ENCODE assay signal across 25 cellular contexts in the genomic region with DNA sequence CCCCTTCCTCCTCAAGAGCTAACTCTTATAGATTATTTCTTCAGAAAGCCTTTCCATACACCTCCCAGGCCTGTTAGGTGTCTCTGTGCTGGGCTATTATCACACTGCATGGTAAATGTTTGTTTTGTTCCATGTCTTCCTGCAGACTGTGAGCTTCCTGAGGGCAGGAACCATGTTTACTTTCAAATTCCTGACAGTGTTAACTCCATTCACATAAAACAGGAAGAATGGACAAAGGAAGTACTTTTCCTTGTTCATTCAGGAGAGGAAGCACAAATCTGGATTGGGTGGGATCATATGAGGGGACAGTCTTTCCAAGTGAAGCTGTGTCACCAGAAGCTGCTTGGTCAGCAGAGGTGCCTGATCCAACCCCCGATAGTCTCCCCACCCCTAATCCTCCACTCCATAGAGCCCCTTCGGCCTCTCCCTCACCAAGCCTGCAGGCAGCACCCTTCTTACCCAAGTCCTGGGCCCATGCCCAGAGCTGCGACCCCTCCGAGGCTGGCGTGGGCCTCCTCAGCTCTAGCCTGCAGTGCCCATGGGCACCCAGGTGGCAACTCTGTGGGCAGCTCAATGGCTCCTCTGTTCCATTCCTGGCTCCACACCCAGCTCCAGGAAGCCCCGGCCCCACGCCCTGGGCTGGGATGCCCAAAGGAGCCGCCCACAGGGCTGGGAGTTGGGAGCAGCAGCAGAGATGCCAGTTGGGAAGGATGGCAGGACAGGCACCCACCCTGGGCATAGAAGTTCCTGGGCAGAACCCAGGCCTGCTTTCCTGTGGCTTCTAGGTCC. TPM values are rescaled to one million over a fixed set of nuclear protein-coding genes. Genes with fewer than 3 reads are reported as not detected.
DNase-seq lines count a peak whose midpoint lies in the region; ATAC-seq and TF ChIP-seq lines count a peak whose summit lies in the region.
"Had no signal": no experiment of that assay in that cellular context is flagged by ENCODE, and none has a peak within 500 bp of the region (broad histone marks: within the 10 kb centered on the region; RNA-seq: fewer than 3 reads in every experiment).

No MANE protein-coding gene starts in this region.

- H3K4me1 Mint-ChIP-seq in Calu3 (ENCODE audit: low read depth, unreplicated experiment): peaks cover 47% of the 10 kb centered on the region
- H3K4me1 Mint-ChIP-seq in glutamatergic neuron (ENCODE audit: low read depth, unreplicated experiment): peaks cover 64% of the 10 kb centered on the region
- peaks cover 9% of the 10 kb centered on the region for H3K4me1 Mint-ChIP-seq in chondrocyte (ENCODE audit: low read depth)

- H3K9ac ChIP-seq in Karpas-422 (ENCODE audit: low read length): no peak overlapping the region
- H3K9ac ChIP-seq: parathyroid adenoma had no signal

- 0 out of 2 replicates have a peak, but pooled peaks cover 6% of the 10 kb centered on the region for H4K20me1 ChIP-seq in Karpas-422 (ENCODE audit: insufficient read depth, low read depth, low read length)

- no peaks in the 10 kb centered on the region for H3K9me3 ChIP-seq in Karpas-422 (ENCODE audit: low read length)
- H3K9me3 ChIP-seq: Peyer's patch, stomach, tibial artery had no signal

- intact Hi-C loops in Calu3 (cut with micrococcal nuclease; ENCODE audit: unreplicated experiment) (no loop called here), posterior vena cava (cut with DNase I) (no loop called here)

- H3K4me3 Mint-ChIP-seq in Calu3 (ENCODE audit: low read depth, unreplicated experiment): no peak overlapping the region
- peak overlapping the region; percentile 100 for H3K4me3 Mint-ChIP-seq in glutamatergic neuron (ENCODE audit: unreplicated experiment)
- no peak overlapping the region for H3K4me3 Mint-ChIP-seq in chondrocyte (ENCODE audit: unreplicated experiment)
- H3K4me3 Mint-ChIP-seq: CD4-positive, CD25-positive, alpha-beta regulatory T cell; T-cell had no signal

- BruUV-seq in Calu3 (replicated peaks; lab: Mats Ljungman, UMichigan): no TSS peak

- H3K36me3 ChIP-seq in Karpas-422 (ENCODE audit: insufficient read depth, low read length): peaks cover 18% of the 10 kb centered on the region; the same call in 1 of the 2 replicates
- H3K36me3 ChIP-seq: Peyer's patch, stomach had no signal

- no peak overlapping the region for H3K4me3 ChIP-seq in Karpas-422 (ENCODE audit: low read length)
- H3K4me3 ChIP-seq: Peyer's patch, stomach, tibial artery had no signal

- H3K4me2 ChIP-seq in Karpas-422 (ENCODE audit: low read depth, low read length, poor library complexity, severe bottlenecking): no peak overlapping the region

- H3K79me2 ChIP-seq in Karpas-422 (ENCODE audit: low read length): peaks cover 87% of the 10 kb centered on the region
- H3K79me2 ChIP-seq: parathyroid adenoma had no signal

- TF ChIP-seq CTCF in Calu3 (IDR thresholded peaks at IDR 0.05; ENCODE audit: unreplicated experiment): no peak
- TF ChIP-seq CTCF in glutamatergic neuron (IDR thresholded peaks at IDR 0.05; ENCODE audit: partially characterized antibody, unreplicated experiment): no peak
- no peak for TF ChIP-seq CTCF in chondrocyte (IDR thresholded peaks at IDR 0.05)

- no peak overlapping the region for H2AFZ ChIP-seq in Karpas-422 (ENCODE audit: low read length)
- H2AFZ ChIP-seq: parathyroid adenoma had no signal

- peak overlapping the region; percentile 74; the same call in 1 of the 2 replicates for H3K27ac ChIP-seq in Karpas-422 (ENCODE audit: low read length)
- H3K27ac ChIP-seq: parathyroid adenoma, Peyer's patch, stomach, tibial artery had no signal

- no peaks in the 10 kb centered on the region for H3K27me3 ChIP-seq in Karpas-422 (ENCODE audit: low read length)
- H3K27me3 ChIP-seq: Peyer's patch, stomach, tibial artery had no signal

- H3K9me3 Mint-ChIP-seq in Calu3 (ENCODE audit: low read depth, unreplicated experiment): no peaks in the 10 kb centered on the region
- peaks cover 30% of the 10 kb centered on the region for H3K9me3 Mint-ChIP-seq in glutamatergic neuron (ENCODE audit: unreplicated experiment)
- no peaks in the 10 kb centered on the region for H3K9me3 Mint-ChIP-seq in chondrocyte (ENCODE audit: low read depth)
- H3K9me3 Mint-ChIP-seq: brain; CD4-positive, CD25-positive, alpha-beta regulatory T cell; T-cell had no signal

- H3K9me2 ChIP-seq in Karpas-422 (replicated peaks; ENCODE audit: insufficient read depth, low read length): no peaks in the 10 kb centered on the region

- peak overlapping the region; percentile 7 for H3K27ac Mint-ChIP-seq in Calu3 (ENCODE audit: unreplicated experiment)
- peak overlapping the region; percentile 85 for H3K27ac Mint-ChIP-seq in glutamatergic neuron (ENCODE audit: unreplicated experiment)
- no peak overlapping the region for H3K27ac Mint-ChIP-seq in chondrocyte (ENCODE audit: unreplicated experiment)
- H3K27ac Mint-ChIP-seq: CD4-positive, CD25-positive, alpha-beta regulatory T cell had no signal

- CTCF ChIA-PET in Calu3 (lab: Charles Lee): interaction anchor here (0.7 to 2.6 kb wide), 8 partner anchors 17 to 63 kb away, joined by 3 to 9 read pairs (median 4); no protein-coding TSS in a partner anchor

- no peaks in the 10 kb centered on the region for H3K36me3 Mint-ChIP-seq in Calu3 (ENCODE audit: insufficient read depth, unreplicated experiment)
- H3K36me3 Mint-ChIP-seq in glutamatergic neuron (ENCODE audit: unreplicated experiment): peaks cover 34% of the 10 kb centered on the region
- peaks cover 4% of the 10 kb centered on the region for H3K36me3 Mint-ChIP-seq in chondrocyte (ENCODE audit: low read depth)
- H3K36me3 Mint-ChIP-seq: CD4-positive, CD25-positive, alpha-beta regulatory T cell; T-cell had no signal

- peaks cover 73% of the 10 kb centered on the region for H3K4me1 ChIP-seq in Karpas-422 (ENCODE audit: low read length)
- H3K4me1 ChIP-seq: parathyroid adenoma had no signal

- no peak for ATAC-seq in GM18858 (IDR thresholded peaks at IDR 0.05; ENCODE audit: unreplicated experiment)
- ATAC-seq: T-cell had no signal

- H3K27me3 Mint-ChIP-seq in Calu3 (ENCODE audit: unreplicated experiment) (no peaks in the 10 kb centered on the region), glutamatergic neuron (ENCODE audit: unreplicated experiment) (peaks cover 32% of the 10 kb centered on the region), chondrocyte (ENCODE audit: low read depth) (no peaks in the 10 kb centered on the region)
- H3K27me3 Mint-ChIP-seq: T-cell had no signal

- DNase-seq in Calu3 (no peak), Karpas-422 (no peak), glutamatergic neuron (no peak), posterior vena cava (ENCODE audit: low spot score) (peak; percentile 35), NOMO-1 (lab: John Stamatoyannopoulos, UW; ENCODE audit: unreplicated experiment in 2 of 2) (no peak), NCI-H187 treated with DMSO at 0.1 percent for 48 hours (lab: John Stamatoyannopoulos, UW) (no peak), chondrocyte (ENCODE audit: low spot score) (no peak)
- DNase-seq: activated CD4-positive, alpha-beta T cell treated with anti-CD3 and anti-CD28 coated beads, Interleukin-2, amount 50 U/mL, for 4 hours; activated CD4-positive, CD25-positive, alpha-beta regulatory T cell; CD4-positive, CD25-positive, alpha-beta regulatory T cell; GOT3; head of caudate nucleus; kidney; NCI-H1092; NCI-H1694 treated with DMSO at 0.1 percent for 48 hours; NCI-H526; Peyer's patch; SIG-M5; stomach; T-cell; tibial artery had no signal

RNA-seq across cellular contexts. Expression of gene SHF, which starts 6.9 kb away (rescaled TPM):
- total RNA-seq in Calu3 (2022) (6.0 and 7.3 TPM in 2 replicates), glutamatergic neuron (ENCODE audit: unreplicated experiment) (309 TPM), posterior vena cava (1 to 10 TPM; 8.0 to 8.5 TPM), chondrocyte (4.9 to 7.0 TPM (median 5.1 TPM) in 3 replicates)
- total RNA-seq in Karpas-422 (2014; rRNA removed; shearing (Covaris generic); ENCODE audit: low replicate concordance): 10.9 and 35.4 TPM in 2 replicates

RNA-seq across cellular contexts. Expression of gene DUOX1, which starts 51.0 kb away (rescaled TPM):
- total RNA-seq in Calu3 (2022) (1.2 and 1.4 TPM in 2 replicates), glutamatergic neuron (ENCODE audit: unreplicated experiment) (not detected), posterior vena cava (1 to 10 TPM in 1 of 2 donors, under 1 TPM in 1; 0.62 to 4.4 TPM), chondrocyte (0.21 TPM in 1 of 3 replicates, not detected in the others)
- not detected in 2 replicates for total RNA-seq in Karpas-422 (2014; rRNA removed; shearing (Covaris generic); ENCODE audit: low replicate concordance)
- total RNA-seq: CD4-positive, CD25-positive, alpha-beta regulatory T cell had no signal

RNA-seq across cellular contexts. Expression of gene DUOXA1, which starts 51.2 kb away (rescaled TPM):
- not detected in 2 replicates for total RNA-seq in Calu3 (2022)
- not detected in 2 replicates for total RNA-seq in Karpas-422 (2014; rRNA removed; shearing (Covaris generic); ENCODE audit: low replicate concordance)
- total RNA-seq in glutamatergic neuron (ENCODE audit: unreplicated experiment): not detected
- total RNA-seq in posterior vena cava: 1 to 10 TPM in 1 of 2 donors, under 1 TPM in 1; 0.81 to 5.3 TPM
- total RNA-seq in chondrocyte: 0.47 to 0.82 TPM (median 0.64 TPM) in 3 replicates
- total RNA-seq: CD4-positive, CD25-positive, alpha-beta regulatory T cell; cerebellum had no signal
